Comparison of ENCODE assay signal across 18 cellular contexts in genomic region chr18:50398947-50399346, GRCh38. TPM values are rescaled to one million over a fixed set of nuclear protein-coding genes. Genes with fewer than 3 reads are reported as not detected.
"Had no signal": no experiment of that assay in that cellular context is flagged by ENCODE, and none has a peak within 500 bp of the region (broad histone marks: within the 10 kb centered on the region; RNA-seq: fewer than 3 reads in every experiment).

No MANE protein-coding gene starts in this region.

- H3K27me3 ChIP-seq: pancreas had no signal

- H3K4me3 Mint-ChIP-seq: activated CD8-positive, alpha-beta memory T cell treated with anti-CD3 and anti-CD28 coated beads, Interleukin-2, amount 10 ng/mL, durations not matched to agents 7 days and 5 days; activated naive CD8-positive, alpha-beta T cell treated with anti-CD3 and anti-CD28 coated beads, Interleukin-2, amount 10 ng/mL, durations not matched to agents 7 days and 5 days; activated T-cell treated with anti-CD3 and anti-CD28 coated beads, Interleukin-2, amount 50 U/mL, for 4 hours; memory B cell; stimulated activated naive CD8-positive, alpha-beta T cell treated with anti-CD3 and anti-CD28 coated beads, Interleukin-15, Interleukin-2, amounts not matched to agents 100 ng/mL and 50 ng/mL, for 24 hours had no signal

- H3K9me3 Mint-ChIP-seq: activated naive CD8-positive, alpha-beta T cell treated with anti-CD3 and anti-CD28 coated beads, Interleukin-2, amount 10 ng/mL, durations not matched to agents 7 days and 5 days; activated T-cell treated with anti-CD3 and anti-CD28 coated beads, Interleukin-2, amount 50 U/mL, for 4 hours; stimulated activated naive CD8-positive, alpha-beta T cell treated with anti-CD3 and anti-CD28 coated beads, Interleukin-15, Interleukin-2, amounts not matched to agents 100 ng/mL and 50 ng/mL, for 24 hours had no signal

- ATAC-seq: activated CD8-positive, alpha-beta memory T cell treated with anti-CD3 and anti-CD28 coated beads, Interleukin-2, amount 10 ng/mL, durations not matched to agents 7 days and 5 days; activated T-cell treated with anti-CD3 and anti-CD28 coated beads, Interleukin-2, amount 50 U/mL, for 4 hours; esophagus mucosa; pancreas had no signal

- H3K27ac Mint-ChIP-seq: activated CD8-positive, alpha-beta memory T cell treated with anti-CD3 and anti-CD28 coated beads, Interleukin-2, amount 10 ng/mL, durations not matched to agents 7 days and 5 days; activated naive CD8-positive, alpha-beta T cell treated with anti-CD3 and anti-CD28 coated beads, Interleukin-2, amount 10 ng/mL, durations not matched to agents 7 days and 5 days; memory B cell; stimulated activated naive CD8-positive, alpha-beta T cell treated with anti-CD3 and anti-CD28 coated beads, Interleukin-15, Interleukin-2, amounts not matched to agents 100 ng/mL and 50 ng/mL, for 24 hours had no signal

- H3K27ac ChIP-seq: breast epithelium, left ventricle myocardium inferior, pancreas, thoracic aorta had no signal

- DNase-seq: activated CD4-positive, alpha-beta T cell treated with anti-CD3 and anti-CD28 coated beads for 1 hour; activated CD4-positive, alpha-beta T cell treated with anti-CD3 and anti-CD28 coated beads, Interleukin-2, amount 50 U/mL, for 48 hours; activated CD8-positive, alpha-beta memory T cell treated with anti-CD3 and anti-CD28 coated beads, Interleukin-2, amount 10 ng/mL, durations not matched to agents 7 days and 5 days; activated gamma-delta T cell; activated naive CD8-positive, alpha-beta T cell treated with anti-CD3 and anti-CD28 coated beads, Interleukin-2, amount 10 ng/mL, durations not matched to agents 7 days and 5 days; activated T-cell treated with anti-CD3 and anti-CD28 coated beads, Interleukin-2, amount 50 U/mL, for 4 hours; anterior cingulate cortex; dermis blood vessel endothelial cell; kidney; left ventricle myocardium inferior; pancreas; stimulated activated CD4-positive, alpha-beta T cell treated with anti-CD3 and anti-CD28 coated beads, Interleukin-15, amount 100 ng/mL, for 24 hours; stimulated activated CD4-positive, alpha-beta T cell treated with anti-CD3 and anti-CD28 coated beads, Interleukin-4, amount 100 ng/mL, for 24 hours had no signal

- H3K4me1 ChIP-seq: breast epithelium had no signal

- H3K36me3 ChIP-seq: breast epithelium, left ventricle myocardium inferior, pancreas, thoracic aorta had no signal

- H3K4me1 Mint-ChIP-seq: activated CD8-positive, alpha-beta memory T cell treated with anti-CD3 and anti-CD28 coated beads, Interleukin-2, amount 10 ng/mL, durations not matched to agents 7 days and 5 days; memory B cell had no signal

- H3K9me3 ChIP-seq: breast epithelium, left ventricle myocardium inferior, pancreas, thoracic aorta had no signal

- H3K4me3 ChIP-seq: breast epithelium, left ventricle myocardium inferior, pancreas, thoracic aorta had no signal

RNA-seq across cellular contexts. Expression of gene SKA1, which starts 24.1 kb away (rescaled TPM):
- total RNA-seq: thoracic aorta had no signal
